10 cellular contexts compared by ENCODE assay signal in the genomic region with DNA sequence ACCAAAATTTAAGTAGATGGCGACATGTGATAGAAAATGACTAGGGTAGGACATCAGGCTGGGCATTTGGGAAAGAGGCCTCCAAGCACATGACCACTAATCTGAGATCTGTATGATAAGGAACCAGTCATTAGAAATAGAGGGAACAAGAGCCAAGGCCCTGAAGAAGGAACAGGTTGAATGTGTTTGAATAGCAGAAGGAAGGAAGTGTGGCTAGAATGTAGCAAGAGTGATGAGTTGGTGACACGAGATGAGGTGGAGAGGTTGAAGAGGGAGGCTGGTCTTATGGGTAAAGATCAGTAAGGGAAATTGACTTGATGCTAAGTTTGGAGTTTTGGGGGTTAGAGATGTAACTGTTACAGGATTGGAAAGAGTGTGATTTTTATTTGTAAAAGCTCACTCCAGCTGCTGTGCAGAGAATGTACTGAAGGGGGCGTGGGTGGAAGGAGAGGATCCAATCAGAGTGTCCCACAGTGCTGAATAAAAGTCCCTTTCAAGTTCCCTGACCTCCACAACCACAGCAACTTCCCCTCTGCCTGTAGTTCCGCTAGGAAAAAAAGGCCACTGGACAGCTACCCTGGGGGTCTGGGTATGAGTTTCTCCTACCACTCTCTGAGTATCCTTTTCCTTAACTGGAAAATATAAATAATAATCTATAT.
DNase-seq lines count a peak whose midpoint lies in the region; ATAC-seq and TF ChIP-seq lines count a peak whose summit lies in the region.
"Had no signal": no experiment of that assay in that cellular context is flagged by ENCODE, and none has a peak within 500 bp of the region (broad histone marks: within the 10 kb centered on the region; RNA-seq: fewer than 3 reads in every experiment).

No MANE protein-coding gene starts in this region.

- no peak overlapping the region for H3K4me3 ChIP-seq in CD8-positive, alpha-beta T cell (ENCODE audit: low read depth, low read length)

- H3K27ac Mint-ChIP-seq in CD8-positive, alpha-beta T cell = no peak overlapping the region

- H3K9me3 Mint-ChIP-seq in CD8-positive, alpha-beta T cell = peaks cover 4% of the 10 kb centered on the region

- no peaks in the 10 kb centered on the region for H3K4me1 ChIP-seq in foreskin keratinocyte
- no peaks in the 10 kb centered on the region for H3K4me1 ChIP-seq in CD8-positive, alpha-beta T cell (ENCODE audit: insufficient read depth, low read length)

- DNase-seq in AML-193 (lab: John Stamatoyannopoulos, UW) (peak; percentile 95 to 97), NCI-H69 (lab: John Stamatoyannopoulos, UW) (peak; percentile 3), foreskin keratinocyte (no peak), HK-2 (ENCODE audit: unreplicated experiment) (no peak), NCI-H1105 treated with DMSO at 0.1 percent for 48 hours (lab: John Stamatoyannopoulos, UW) (no peak)
- no peak for DNase-seq in CD8-positive, alpha-beta T cell
- DNase-seq: effector CD8-positive, alpha-beta T cell; NK-92 treated with Interleukin-12 subunit alpha and Interleukin-12 subunit beta, amount 100 ng/mL, for 24 hours had no signal

- intact Hi-C loops in CD8-positive, alpha-beta T cell (cut with DNase I, micrococcal nuclease) = no loop called here

- no peak overlapping the region for H3K4me3 Mint-ChIP-seq in CD8-positive, alpha-beta T cell

- no peaks in the 10 kb centered on the region for H3K9me3 ChIP-seq in CD8-positive, alpha-beta T cell (ENCODE audit: low read length)

- H3K36me3 ChIP-seq in CD8-positive, alpha-beta T cell (ENCODE audit: insufficient read depth, low read length) = no peaks in the 10 kb centered on the region

- ATAC-seq in foreskin keratinocyte (peak; percentile 19), GM21515 (IDR thresholded peaks at IDR 0.05; ENCODE audit: unreplicated experiment) (no peak)
- no peak for ATAC-seq in CD8-positive, alpha-beta T cell

- H3K27me3 ChIP-seq in foreskin keratinocyte = peaks cover 51% of the 10 kb centered on the region
- H3K27me3 ChIP-seq in CD8-positive, alpha-beta T cell (ENCODE audit: insufficient read depth, low read length) = no peaks in the 10 kb centered on the region

- H3K36me3 Mint-ChIP-seq in CD8-positive, alpha-beta T cell = no peaks in the 10 kb centered on the region

- H3K27me3 Mint-ChIP-seq in CD8-positive, alpha-beta T cell (ENCODE audit: low read depth) = peaks cover 38% of the 10 kb centered on the region

- no peak overlapping the region for H3K27ac ChIP-seq in foreskin keratinocyte
- H3K27ac ChIP-seq in CD8-positive, alpha-beta T cell (ENCODE audit: low read depth, low read length) = no peak overlapping the region

- TF ChIP-seq CTCF in GM12874 (IDR thresholded peaks at IDR 0.05; ENCODE audit: insufficient read depth, low read depth, low read length) (peak; percentile 42; the same call in 1 of the 2 replicates), foreskin keratinocyte (conservative IDR thresholded peaks at IDR 0.05) (peak; percentile 36)
- no peak for TF ChIP-seq CTCF in CD8-positive, alpha-beta T cell (IDR thresholded peaks at IDR 0.05)

- POLR2A ChIA-PET in CD8-positive, alpha-beta T cell (lab: Charles Lee) = no interaction called here

- peaks cover 13% of the 10 kb centered on the region for H3K4me1 Mint-ChIP-seq in CD8-positive, alpha-beta T cell (ENCODE audit: low read depth)

- CTCF ChIA-PET in CD8-positive, alpha-beta T cell (lab: Charles Lee) = no interaction called here

Comparison
In these comparisons a context has a peak if more than half of its experiments do, and no peak if none do; other contexts are left out.
1. DNase-seq: peak in AML-193 (2 of 2) and NCI-H69 (single experiment); none in foreskin keratinocyte (0 of 2), HK-2 (single experiment), CD8-positive, alpha-beta T cell (0 of 7) and NCI-H1105 treated with DMSO at 0.1 percent for 48 hours (single experiment).